In genomic region chr5:841531-842401, GRCh38 we compare ENCODE assay signal across 12 cellular contexts. TPM values are rescaled to one million over a fixed set of nuclear protein-coding genes. Genes with fewer than 3 reads are reported as not detected.
DNase-seq lines count a peak whose midpoint lies in the region; ATAC-seq, FAIRE-seq and TF ChIP-seq lines count a peak whose summit lies in the region.
"Not testable (repeated sequence)": the region's sequence is repeated elsewhere in the genome, so short reads cannot be mapped to it uniquely, and the experiment has no call there.
"Had no signal": no experiment of that assay in that cellular context is flagged by ENCODE, and none has a peak within 500 bp of the region (broad histone marks: within the 10 kb centered on the region; RNA-seq: fewer than 3 reads in every experiment).

No MANE protein-coding gene starts in this region.

- H2BK15ac ChIP-seq in neuronal stem cell (ENCODE audit: low read length): not testable (repeated sequence)

- H3K36me3 Mint-ChIP-seq in HFFc6 (ENCODE audit: low read depth); WTC11; activated naive CD4-positive, alpha-beta T cell treated with anti-CD3 and anti-CD28 coated beads for 36 hours (ENCODE audit: low read depth): not testable (repeated sequence)

- H3K27ac ChIP-seq in A549: peak overlapping the region in 1 of 2 experiments; percentile 35; a peak in 1 of 6 replicates
- H3K27ac ChIP-seq in kidney (ENCODE audit: low read depth in 2 of 2, low read length in 2 of 2); neuronal stem cell (replicated peaks; ENCODE audit: low read length); stomach: not testable (repeated sequence)

- not testable (repeated sequence) for DNase-seq in A549 (ENCODE audit: low read depth in 1 of 2, low spot score in 1 of 2); neuronal stem cell (ENCODE audit: low spot score)
- DNase-seq in HFFc6 (peak; percentile 21), WTC11 (ENCODE audit: low spot score) (peak; percentile 5), kidney (peak; percentile 66), stomach (peak; percentile 25)
- peak; percentile 1 for DNase-seq in activated naive CD4-positive, alpha-beta T cell treated with anti-CD3 and anti-CD28 coated beads for 36 hours

- not testable (repeated sequence) for H2BK5ac ChIP-seq in neuronal stem cell (ENCODE audit: low read length)

- not testable (repeated sequence) for H3K4me3 ChIP-seq in A549; kidney (ENCODE audit: low read length in 2 of 2); neuronal stem cell (ENCODE audit: low read length in 2 of 2); stomach

- not testable (repeated sequence) for H3K9me3 ChIP-seq in A549; kidney (ENCODE audit: control insufficient read depth in 1 of 2, low read length in 2 of 2); neuronal stem cell (replicated peaks in 1 of 2; ENCODE audit: control insufficient read depth in 2 of 2, insufficient read depth in 1 of 2, low read depth in 1 of 2, low read length in 2 of 2); stomach

- CTCF ChIA-PET in A549 (lab: Yijun Ruan, JAX); WTC11 (lab: Charles Lee); activated naive CD4-positive, alpha-beta T cell treated with anti-CD3 and anti-CD28 coated beads for 36 hours (lab: Charles Lee): not testable (repeated sequence)

- H4K91ac ChIP-seq in neuronal stem cell (ENCODE audit: low read depth, low read length, poor library complexity): peak overlapping the region; percentile 39

- not testable (repeated sequence) for H3K9me3 Mint-ChIP-seq in HFFc6; WTC11; activated naive CD4-positive, alpha-beta T cell treated with anti-CD3 and anti-CD28 coated beads for 36 hours

- TF ChIP-seq EP300 in A549 (IDR thresholded peaks at IDR 0.05); stomach (IDR thresholded peaks at IDR 0.05): not testable (repeated sequence)

- not testable (repeated sequence) for H3K4me2 ChIP-seq in A549; neuronal stem cell (ENCODE audit: insufficient read depth, low read length, poor library complexity, severe bottlenecking)

- not testable (repeated sequence) for H3K27me3 Mint-ChIP-seq in HFFc6 (ENCODE audit: insufficient read depth); WTC11 (ENCODE audit: low read depth); activated naive CD4-positive, alpha-beta T cell treated with anti-CD3 and anti-CD28 coated beads for 36 hours (ENCODE audit: low read depth)

- not testable (repeated sequence) for H4K8ac ChIP-seq in neuronal stem cell (ENCODE audit: low read depth, low read length)

- peak overlapping the region; percentile 63 for H2BK12ac ChIP-seq in neuronal stem cell (ENCODE audit: low read length)

- H3K4me1 Mint-ChIP-seq in HFFc6 (ENCODE audit: low read depth); WTC11; activated naive CD4-positive, alpha-beta T cell treated with anti-CD3 and anti-CD28 coated beads for 36 hours (ENCODE audit: low read depth): not testable (repeated sequence)

- not testable (repeated sequence) for H2BK120ac ChIP-seq in neuronal stem cell (ENCODE audit: low read depth, low read length)

- WGBS in A549 (ENCODE audit: missing lambda C conversion rate): 81% methylated on average over 15 of the region's 15 CpGs
- no CpG with 5 or more reads among the region's 15 CpGs for WGBS in neuronal stem cell (ENCODE audit: extremely low coverage in 2 of 2, insufficient read length in 2 of 2, insufficient replicate concordance in 1 of 2), 2 donors
- WGBS in stomach, 5 donors: 83 to 92% (median 87%) methylated on average over 9 to 14 of the region's 15 CpGs

- H3K27me3 ChIP-seq in neuronal stem cell (ENCODE audit: control insufficient read depth in 3 of 3, insufficient read depth in 3 of 3, low read depth in 1 of 3, low read length in 3 of 3); stomach: not testable (repeated sequence)

- H3K27ac Mint-ChIP-seq in HFFc6: peak overlapping the region; percentile 48; the same call in 1 of the 2 replicates
- not testable (repeated sequence) for H3K27ac Mint-ChIP-seq in WTC11; activated naive CD4-positive, alpha-beta T cell treated with anti-CD3 and anti-CD28 coated beads for 36 hours

- H3K9ac ChIP-seq in kidney (ENCODE audit: low read length in 2 of 2); neuronal stem cell (ENCODE audit: low read depth, low read length, poor library complexity): not testable (repeated sequence)

- TF ChIP-seq POLR2A in A549 (IDR thresholded peaks at IDR 0.05; ENCODE audit: low read length); stomach (IDR thresholded peaks at IDR 0.05): not testable (repeated sequence)

- POLR2A ChIA-PET in A549 (lab: Yijun Ruan, JAX); WTC11 (lab: Charles Lee): not testable (repeated sequence)

- H3K4me1 ChIP-seq in A549; kidney (ENCODE audit: control insufficient read depth in 1 of 2, insufficient read depth in 1 of 2, low read depth in 1 of 2, low read length in 2 of 2); neuronal stem cell (ENCODE audit: control insufficient read depth in 2 of 2, insufficient read depth in 1 of 2, low read depth in 1 of 2, low read length in 2 of 2); stomach: not testable (repeated sequence)

- H3K18ac ChIP-seq in neuronal stem cell (ENCODE audit: low read length): not testable (repeated sequence)

- not testable (repeated sequence) for H2AFZ ChIP-seq in neuronal stem cell (ENCODE audit: low read length)

- not testable (repeated sequence) for H3K36me3 ChIP-seq in kidney (ENCODE audit: control insufficient read depth in 1 of 2, insufficient read depth in 2 of 2, low read length in 2 of 2)
- peaks cover 3 to 10% of the 10 kb centered on the region in 2 donors for H3K36me3 ChIP-seq in neuronal stem cell (replicated peaks in 1 of 2; ENCODE audit: control insufficient read depth in 2 of 2, insufficient read depth in 2 of 2, low read length in 2 of 2)
- peaks cover 0 to 22% (median 12%) of the 10 kb centered on the region in 4 donors for H3K36me3 ChIP-seq in stomach

- not testable (repeated sequence) for H3K4me3 Mint-ChIP-seq in HFFc6; WTC11; activated naive CD4-positive, alpha-beta T cell treated with anti-CD3 and anti-CD28 coated beads for 36 hours

- not testable (repeated sequence) for H3K4ac ChIP-seq in neuronal stem cell (ENCODE audit: low read length)

- FAIRE-seq in A549 (lab: Jason Lieb, UNC); kidney (lab: Jason Lieb, UNC): not testable (repeated sequence)

- TF ChIP-seq RAD21 in A549 (conservative IDR thresholded peaks at IDR 0.05 in 1 of 2, IDR thresholded peaks at IDR 0.05 in 1 of 2): not testable (repeated sequence)

- H2AK5ac ChIP-seq in neuronal stem cell (ENCODE audit: low read depth, low read length): not testable (repeated sequence)

- not testable (repeated sequence) for TF ChIP-seq CTCF in A549 (IDR thresholded peaks at IDR 0.05); HFFc6 (IDR thresholded peaks at IDR 0.05); WTC11 (IDR thresholded peaks at IDR 0.05); kidney (IDR thresholded peaks at IDR 0.05; ENCODE audit: borderline replicate concordance, extremely low read depth, insufficient read depth); stomach (IDR thresholded peaks at IDR 0.05)

- intact Hi-C loops in activated naive CD4-positive, alpha-beta T cell treated with anti-CD3 and anti-CD28 coated beads for 36 hours (cut with micrococcal nuclease); stomach (cut with DNase I; ENCODE audit: low total_unique reads): not testable (repeated sequence)
- intact Hi-C loops in kidney (cut with DNase I): loop anchor here (5.0 kb wide), 1 partner anchor 94 kb away; no protein-coding TSS in a partner anchor

- H3K23ac ChIP-seq in neuronal stem cell (ENCODE audit: low read depth, low read length, poor library complexity): not testable (repeated sequence)

- H3K79me1 ChIP-seq in neuronal stem cell (ENCODE audit: low read depth, low read length): not testable (repeated sequence)

- ATAC-seq in A549, WTC11: not testable (repeated sequence)
- peak; percentile 24 for ATAC-seq in esophagus mucosa

- H3K14ac ChIP-seq in neuronal stem cell (ENCODE audit: low read length): not testable (repeated sequence)

RNA-seq across cellular contexts. Expression of gene ZDHHC11, which starts 9.0 kb away (rescaled TPM):
- 2.6 and 9.9 TPM in 2 replicates for polyA plus RNA-seq in A549 (2011; rRNA removed)
- 3.8 and 4.7 TPM in 2 replicates for polyA plus RNA-seq in A549 (2012; cell fraction: cytosol; rRNA removed)
- 67.7 and 100 TPM in 2 replicates for polyA plus RNA-seq in A549 (2012; cell fraction: nucleus; rRNA removed)
- polyA plus RNA-seq in A549 (2017; fragmentation: RNase III; extraction: RNeasy Plus Mini Kit Qiagen cat#74134 plus additional on column Dnase treatment): 12.9 to 16.0 TPM (median 13.7 TPM) in 3 replicates
- polyA minus RNA-seq in A549 (2011; rRNA and poly(A)+ RNA removed): 13.4 and 20.0 TPM in 2 replicates
- 1 to 10 TPM; 1.3 to 4.2 (median 1.8) TPM for total RNA-seq in HFFc6 (2021; fragmentation: NEBNext Ultra II Directional; extraction: Animal tissue kit (Norgen Biotek cat#: 25700))
- total RNA-seq in WTC11 (2021): 21.4 to 37.5 TPM (median 37.3 TPM) in 3 replicates
- total RNA-seq in activated naive CD4-positive, alpha-beta T cell treated with anti-CD3 and anti-CD28 coated beads for 36 hours: 1 to 10 TPM; 3.6 TPM
- total RNA-seq in esophagus mucosa: 11.2 TPM
- 10.1 TPM for total RNA-seq in kidney
- polyA plus RNA-seq in kidney (ENCODE audit: insufficient read depth, low read depth, low replicate concordance): 1.6 TPM
- polyA plus RNA-seq in neuronal stem cell (2013, experiment 1 of 2): 6.4 TPM
- 6.7 TPM for polyA plus RNA-seq in neuronal stem cell (2013, experiment 2 of 2)
- total RNA-seq in stomach: 10 to 100 TPM in 3 of 5 donors, 1 to 10 TPM in 2; 1.8 to 35.2 (median 18.9) TPM
- polyA plus RNA-seq in stomach: 10 to 100 TPM in 1 of 3 donors, 1 to 10 TPM in 2; 1.6 to 13.9 (median 2.4) TPM
- polyA plus RNA-seq: CD8-positive, alpha-beta memory T cell had no signal

RNA-seq across cellular contexts. Expression of gene BRD9, which starts 50.8 kb away (rescaled TPM):
- polyA plus RNA-seq in A549 (2011; rRNA removed): 11.6 and 15.8 TPM in 2 replicates
- 13.1 and 14.0 TPM in 2 replicates for polyA plus RNA-seq in A549 (2012; cell fraction: cytosol; rRNA removed)
- polyA plus RNA-seq in A549 (2012; cell fraction: nucleus; rRNA removed): 48.6 and 72.1 TPM in 2 replicates
- 28.9 to 31.0 TPM (median 29.6 TPM) in 3 replicates for polyA plus RNA-seq in A549 (2017; fragmentation: RNase III; extraction: RNeasy Plus Mini Kit Qiagen cat#74134 plus additional on column Dnase treatment)
- 19.2 and 25.4 TPM in 2 replicates for polyA minus RNA-seq in A549 (2011; rRNA and poly(A)+ RNA removed)
- total RNA-seq in HFFc6 (2021; fragmentation: NEBNext Ultra II Directional; extraction: Animal tissue kit (Norgen Biotek cat#: 25700)): 10 to 100 TPM; 28.0 to 31.5 (median 31.0) TPM
- total RNA-seq in WTC11 (2021): 50.5 to 55.6 TPM (median 50.9 TPM) in 3 replicates
- total RNA-seq in activated naive CD4-positive, alpha-beta T cell treated with anti-CD3 and anti-CD28 coated beads for 36 hours: 10 to 100 TPM; 42.4 to 45.4 TPM
- total RNA-seq in esophagus mucosa: 21.2 TPM
- total RNA-seq in kidney: 38.0 TPM
- polyA plus RNA-seq in kidney (ENCODE audit: insufficient read depth, low read depth, low replicate concordance): 17.5 TPM
- 31.5 TPM for polyA plus RNA-seq in neuronal stem cell (2013, experiment 1 of 2)
- polyA plus RNA-seq in neuronal stem cell (2013, experiment 2 of 2): 31.0 TPM
- 100 to 1,000 TPM in 2 of 5 donors, 10 to 100 TPM in 3; 34.1 to 152 (median 48.7) TPM for total RNA-seq in stomach
- 10 to 100 TPM; 16.2 to 32.1 (median 25.8) TPM for polyA plus RNA-seq in stomach

RNA-seq across cellular contexts. Expression of gene TRIP13, which starts 50.9 kb away (rescaled TPM):
- 62.4 and 82.4 TPM in 2 replicates for polyA plus RNA-seq in A549 (2011; rRNA removed)
- 42.1 and 48.3 TPM in 2 replicates for polyA plus RNA-seq in A549 (2012; cell fraction: cytosol; rRNA removed)
- 32.4 and 42.7 TPM in 2 replicates for polyA plus RNA-seq in A549 (2012; cell fraction: nucleus; rRNA removed)
- 54.0 to 60.2 TPM (median 54.6 TPM) in 3 replicates for polyA plus RNA-seq in A549 (2017; fragmentation: RNase III; extraction: RNeasy Plus Mini Kit Qiagen cat#74134 plus additional on column Dnase treatment)
- polyA minus RNA-seq in A549 (2011; rRNA and poly(A)+ RNA removed): 30.4 and 32.2 TPM in 2 replicates
- 10 to 100 TPM; 16.5 to 40.4 (median 35.8) TPM for total RNA-seq in HFFc6 (2021; fragmentation: NEBNext Ultra II Directional; extraction: Animal tissue kit (Norgen Biotek cat#: 25700))
- total RNA-seq in WTC11 (2021): 31.4 to 35.0 TPM (median 33.7 TPM) in 3 replicates
- total RNA-seq in activated naive CD4-positive, alpha-beta T cell treated with anti-CD3 and anti-CD28 coated beads for 36 hours: 10 to 100 TPM; 24.0 to 29.9 TPM
- total RNA-seq in esophagus mucosa: 12.5 TPM
- 1.6 TPM for total RNA-seq in kidney
- 0.86 TPM for polyA plus RNA-seq in kidney (ENCODE audit: insufficient read depth, low read depth, low replicate concordance)
- polyA plus RNA-seq in neuronal stem cell (2013, experiment 1 of 2): 24.6 TPM
- 25.7 TPM for polyA plus RNA-seq in neuronal stem cell (2013, experiment 2 of 2)
- 10 to 100 TPM in 1 of 5 donors, 1 to 10 TPM in 2, under 1 TPM in 1, not detected in 1; 0.58 to 10.4 (median 4.1) TPM for total RNA-seq in stomach
- polyA plus RNA-seq in stomach: 1 to 10 TPM; 1.1 to 4.8 (median 3.5) TPM

RNA-seq across cellular contexts. Expression of gene ZDHHC11B, which starts 57.2 kb away (rescaled TPM):
- 0.18 and 0.70 TPM in 2 replicates for polyA plus RNA-seq in A549 (2011; rRNA removed)
- 0.08 and 0.20 TPM in 2 replicates for polyA plus RNA-seq in A549 (2012; cell fraction: cytosol; rRNA removed)
- polyA plus RNA-seq in A549 (2012; cell fraction: nucleus; rRNA removed): 1.3 and 2.6 TPM in 2 replicates
- 0.97 to 1.4 TPM (median 1.0 TPM) in 3 replicates for polyA plus RNA-seq in A549 (2017; fragmentation: RNase III; extraction: RNeasy Plus Mini Kit Qiagen cat#74134 plus additional on column Dnase treatment)
- 1.5 and 3.6 TPM in 2 replicates for polyA minus RNA-seq in A549 (2011; rRNA and poly(A)+ RNA removed)
- under 1 TPM in 2 of 6 experiments, not detected in 4; 0.17 to 0.19 TPM for total RNA-seq in HFFc6 (2021; fragmentation: NEBNext Ultra II Directional; extraction: Animal tissue kit (Norgen Biotek cat#: 25700))
- total RNA-seq in WTC11 (2021): 2.3 to 4.4 TPM (median 3.1 TPM) in 3 replicates
- not detected for total RNA-seq in activated naive CD4-positive, alpha-beta T cell treated with anti-CD3 and anti-CD28 coated beads for 36 hours
- 7.0 TPM for total RNA-seq in esophagus mucosa
- 5.4 TPM for total RNA-seq in kidney
- polyA plus RNA-seq in kidney (ENCODE audit: insufficient read depth, low read depth, low replicate concordance): 4.4 TPM
- polyA plus RNA-seq in neuronal stem cell (2013, experiment 1 of 2): 2.4 TPM
- 2.2 TPM for polyA plus RNA-seq in neuronal stem cell (2013, experiment 2 of 2)
- 10 to 100 TPM in 3 of 5 donors, 1 to 10 TPM in 2; 1.8 to 42.4 (median 11.7) TPM for total RNA-seq in stomach
- polyA plus RNA-seq in stomach: 10 to 100 TPM in 1 of 3 donors, 1 to 10 TPM in 1, under 1 TPM in 1; 0.93 to 11.5 (median 1.2) TPM
- total RNA-seq: activated CD4-positive, alpha-beta memory T cell treated with anti-CD3 and anti-CD28 coated beads, Interleukin-2, amount 10 ng/mL, durations not matched to agents 7 days and 5 days; foreskin keratinocyte; lung microvascular endothelial cell had no signal
- polyA plus RNA-seq: CD8-positive, alpha-beta memory T cell; foreskin keratinocyte had no signal
